Comparison of ENCODE assay signal across 12 cellular contexts in genomic region chr2:176091329-176092258, GRCh38. TPM values are rescaled to one million over a fixed set of nuclear protein-coding genes. Genes with fewer than 3 reads are reported as not detected.
DNase-seq lines count a peak whose midpoint lies in the region; ATAC-seq and TF ChIP-seq lines count a peak whose summit lies in the region.
"Had no signal": no experiment of that assay in that cellular context is flagged by ENCODE, and none has a peak within 500 bp of the region (broad histone marks: within the 10 kb centered on the region; RNA-seq: fewer than 3 reads in every experiment).

No MANE protein-coding gene starts in this region.

- H3K27ac ChIP-seq in left ventricle myocardium inferior (replicated peaks) = no peak overlapping the region
- H3K27ac ChIP-seq: body of pancreas, heart right ventricle, KMS-11 had no signal

- intact Hi-C loops in cardiac septum (cut with DNase I) = no loop called here
- intact Hi-C loops in left ventricle myocardium inferior (cut with micrococcal nuclease) = loop anchor here (5.0 kb wide), 1 partner anchor 729 kb away; no protein-coding TSS in a partner anchor

- peaks cover 4% of the 10 kb centered on the region for H3K36me3 Mint-ChIP-seq in activated CD4-positive, alpha-beta memory T cell treated with anti-CD3 and anti-CD28 coated beads, Interleukin-2, amount 10 ng/mL, durations not matched to agents 7 days and 5 days (ENCODE audit: low read depth)

- TF ChIP-seq CTCF in left ventricle myocardium inferior (IDR thresholded peaks at IDR 0.05; ENCODE audit: borderline replicate concordance) = no peak

- no peaks in the 10 kb centered on the region for H3K9me3 ChIP-seq in left ventricle myocardium inferior (replicated peaks)
- H3K9me3 ChIP-seq: body of pancreas, heart right ventricle had no signal

- CTCF ChIA-PET in activated CD4-positive, alpha-beta memory T cell treated with anti-CD3 and anti-CD28 coated beads, Interleukin-2, amount 10 ng/mL, durations not matched to agents 7 days and 5 days (lab: Charles Lee) = no interaction called here

- H3K4me3 ChIP-seq in left ventricle myocardium inferior = no peak overlapping the region
- H3K4me3 ChIP-seq: body of pancreas had no signal

- H3K36me3 ChIP-seq in left ventricle myocardium inferior = no peaks in the 10 kb centered on the region
- H3K36me3 ChIP-seq: heart right ventricle had no signal

- peaks cover 100% of the 10 kb centered on the region for H3K27me3 ChIP-seq in left ventricle myocardium inferior (ENCODE audit: low read depth)

- no peak for ATAC-seq in stimulated activated naive CD8-positive, alpha-beta T cell treated with anti-CD3 and anti-CD28 coated beads, Interleukin-15, amount 100 ng/mL, for 72 hours
- ATAC-seq: body of pancreas had no signal

- H3K27me3 Mint-ChIP-seq in activated CD4-positive, alpha-beta memory T cell treated with anti-CD3 and anti-CD28 coated beads, Interleukin-2, amount 10 ng/mL, durations not matched to agents 7 days and 5 days = peaks cover 92% of the 10 kb centered on the region
- H3K27me3 Mint-ChIP-seq in stimulated activated naive CD8-positive, alpha-beta T cell treated with anti-CD3 and anti-CD28 coated beads, Interleukin-15, amount 100 ng/mL, for 72 hours = peaks cover 99% of the 10 kb centered on the region

- H3K4me1 ChIP-seq in left ventricle myocardium inferior = peaks cover 28% of the 10 kb centered on the region

- H3K4me3 Mint-ChIP-seq in activated CD4-positive, alpha-beta memory T cell treated with anti-CD3 and anti-CD28 coated beads, Interleukin-2, amount 10 ng/mL, durations not matched to agents 7 days and 5 days = no peak overlapping the region
- peak overlapping the region; percentile 52 to 68 for H3K4me3 Mint-ChIP-seq in stimulated activated naive CD8-positive, alpha-beta T cell treated with anti-CD3 and anti-CD28 coated beads, Interleukin-15, amount 100 ng/mL, for 72 hours

- DNase-seq in cardiac septum (ENCODE audit: low spot score) = peak; percentile 39
- no peak for DNase-seq in left ventricle myocardium inferior
- DNase-seq in activated CD4-positive, alpha-beta memory T cell treated with anti-CD3 and anti-CD28 coated beads, Interleukin-2, amount 10 ng/mL, durations not matched to agents 7 days and 5 days = no peak
- DNase-seq in islet precursor cell = peak; percentile 51
- DNase-seq in stimulated activated naive CD8-positive, alpha-beta T cell treated with anti-CD3 and anti-CD28 coated beads, Interleukin-15, amount 100 ng/mL, for 72 hours = no peak
- DNase-seq in HuH-7.5 (ENCODE audit: low spot score) = no peak
- DNase-seq in cerebellar nuclear complex (lab: John Stamatoyannopoulos, UW) = no peak
- no peak for DNase-seq in middle frontal gyrus (ENCODE audit: extremely low spot score, low spot score)
- DNase-seq: body of pancreas, heart right ventricle had no signal

- H3K9me3 Mint-ChIP-seq in activated CD4-positive, alpha-beta memory T cell treated with anti-CD3 and anti-CD28 coated beads, Interleukin-2, amount 10 ng/mL, durations not matched to agents 7 days and 5 days = no peaks in the 10 kb centered on the region
- peaks cover 0 to 9% of the 10 kb centered on the region in 2 donors for H3K9me3 Mint-ChIP-seq in stimulated activated naive CD8-positive, alpha-beta T cell treated with anti-CD3 and anti-CD28 coated beads, Interleukin-15, amount 100 ng/mL, for 72 hours

- POLR2A ChIA-PET in activated CD4-positive, alpha-beta memory T cell treated with anti-CD3 and anti-CD28 coated beads, Interleukin-2, amount 10 ng/mL, durations not matched to agents 7 days and 5 days (lab: Charles Lee) = no interaction called here

- H3K4me1 Mint-ChIP-seq in activated CD4-positive, alpha-beta memory T cell treated with anti-CD3 and anti-CD28 coated beads, Interleukin-2, amount 10 ng/mL, durations not matched to agents 7 days and 5 days = peaks cover 13% of the 10 kb centered on the region
- peaks cover 29% of the 10 kb centered on the region for H3K4me1 Mint-ChIP-seq in stimulated activated naive CD8-positive, alpha-beta T cell treated with anti-CD3 and anti-CD28 coated beads, Interleukin-15, amount 100 ng/mL, for 72 hours

- peak overlapping the region; percentile 47 for H3K27ac Mint-ChIP-seq in activated CD4-positive, alpha-beta memory T cell treated with anti-CD3 and anti-CD28 coated beads, Interleukin-2, amount 10 ng/mL, durations not matched to agents 7 days and 5 days
- H3K27ac Mint-ChIP-seq in stimulated activated naive CD8-positive, alpha-beta T cell treated with anti-CD3 and anti-CD28 coated beads, Interleukin-15, amount 100 ng/mL, for 72 hours = peak overlapping the region in 1 of 2 donors; percentile 75

RNA-seq across cellular contexts. Expression of gene HOXD13, which starts 0.9 kb away (rescaled TPM):
- not detected for total RNA-seq in cardiac septum
- total RNA-seq in left ventricle myocardium inferior = not detected
- total RNA-seq in activated CD4-positive, alpha-beta memory T cell treated with anti-CD3 and anti-CD28 coated beads, Interleukin-2, amount 10 ng/mL, durations not matched to agents 7 days and 5 days = not detected
- total RNA-seq: body of pancreas, heart right ventricle, lung microvascular endothelial cell had no signal

RNA-seq across cellular contexts. Expression of gene EVX2, which starts 7.8 kb away (rescaled TPM):
- total RNA-seq in cardiac septum (not detected), left ventricle myocardium inferior (not detected)
- total RNA-seq in activated CD4-positive, alpha-beta memory T cell treated with anti-CD3 and anti-CD28 coated beads, Interleukin-2, amount 10 ng/mL, durations not matched to agents 7 days and 5 days = not detected
- total RNA-seq: body of pancreas, heart right ventricle, lung microvascular endothelial cell had no signal

RNA-seq across cellular contexts. Expression of gene HOXD12, which starts 8.0 kb away (rescaled TPM):
- total RNA-seq in cardiac septum (not detected), left ventricle myocardium inferior (not detected)
- not detected for total RNA-seq in activated CD4-positive, alpha-beta memory T cell treated with anti-CD3 and anti-CD28 coated beads, Interleukin-2, amount 10 ng/mL, durations not matched to agents 7 days and 5 days
- total RNA-seq: body of pancreas, heart right ventricle, lung microvascular endothelial cell had no signal

RNA-seq across cellular contexts. Expression of gene HOXD11, which starts 15.5 kb away (rescaled TPM):
- total RNA-seq in cardiac septum = not detected
- not detected for total RNA-seq in left ventricle myocardium inferior
- total RNA-seq in activated CD4-positive, alpha-beta memory T cell treated with anti-CD3 and anti-CD28 coated beads, Interleukin-2, amount 10 ng/mL, durations not matched to agents 7 days and 5 days = not detected
- total RNA-seq: body of pancreas, heart right ventricle, lung microvascular endothelial cell had no signal

RNA-seq across cellular contexts. Expression of gene HOXD10, which starts 25.0 kb away (rescaled TPM):
- total RNA-seq in cardiac septum (0.16 TPM), left ventricle myocardium inferior (not detected)
- total RNA-seq in activated CD4-positive, alpha-beta memory T cell treated with anti-CD3 and anti-CD28 coated beads, Interleukin-2, amount 10 ng/mL, durations not matched to agents 7 days and 5 days = not detected
- total RNA-seq: heart right ventricle had no signal

Comparison
In these comparisons a context has a peak if more than half of its experiments do, and no peak if none do; other contexts are left out.
1. DNase-seq: peak in cardiac septum (single experiment) and islet precursor cell (single experiment); none in left ventricle myocardium inferior (single experiment), activated CD4-positive, alpha-beta memory T cell treated with anti-CD3 and anti-CD28 coated beads, Interleukin-2, amount 10 ng/mL, durations not matched to agents 7 days and 5 days (single experiment), stimulated activated naive CD8-positive, alpha-beta T cell treated with anti-CD3 and anti-CD28 coated beads, Interleukin-15, amount 100 ng/mL, for 72 hours (0 of 2), HuH-7.5 (single experiment), cerebellar nuclear complex (0 of 2) and middle frontal gyrus (single experiment).